27 cellular contexts compared by ENCODE assay signal in the genomic region with DNA sequence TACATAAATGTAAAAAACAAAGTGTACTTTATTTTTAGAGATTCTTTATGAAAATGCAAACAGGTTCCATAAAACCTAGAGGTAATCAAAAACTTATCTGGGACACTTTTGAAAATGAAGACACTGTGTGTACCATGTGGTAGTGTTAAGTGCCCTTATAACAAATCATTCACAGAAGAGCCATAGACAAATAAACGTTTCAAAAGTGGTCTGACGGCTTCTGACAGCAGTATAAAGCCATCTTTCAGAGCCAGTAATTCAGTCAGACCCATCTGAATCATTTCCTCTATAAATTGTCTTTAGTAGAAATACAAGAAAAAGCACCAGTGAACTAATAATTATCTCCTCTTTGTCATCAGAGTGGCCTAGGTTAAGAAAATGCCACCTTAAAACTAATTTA.
DNase-seq lines count a peak whose midpoint lies in the region; ATAC-seq and TF ChIP-seq lines count a peak whose summit lies in the region.
"Had no signal": no experiment of that assay in that cellular context is flagged by ENCODE, and none has a peak within 500 bp of the region (broad histone marks: within the 10 kb centered on the region; RNA-seq: fewer than 3 reads in every experiment).

No MANE protein-coding gene starts in this region.

- no peaks in the 10 kb centered on the region for H3K36me3 Mint-ChIP-seq in activated CD8-positive, alpha-beta T cell treated with anti-CD3 and anti-CD28 coated beads, Interleukin-2, amount 10 ng/mL, durations not matched to agents 7 days and 5 days (ENCODE audit: low read depth)

- H3K9me2 ChIP-seq in Loucy (replicated peaks; ENCODE audit: low read depth, low read length): no peaks in the 10 kb centered on the region

- H3K27me3 Mint-ChIP-seq in activated CD8-positive, alpha-beta T cell treated with anti-CD3 and anti-CD28 coated beads, Interleukin-2, amount 10 ng/mL, durations not matched to agents 7 days and 5 days (ENCODE audit: low read depth): no peaks in the 10 kb centered on the region
- H3K27me3 Mint-ChIP-seq: activated naive CD8-positive, alpha-beta T cell treated with anti-CD3 and anti-CD28 coated beads, Interleukin-2, amount 10 ng/mL, durations not matched to agents 7 days and 5 days; memory B cell; naive B cell had no signal

- H2AFZ ChIP-seq in Loucy (ENCODE audit: low read length): no peak overlapping the region

- ATAC-seq in activated CD8-positive, alpha-beta T cell treated with anti-CD3 and anti-CD28 coated beads, Interleukin-2, amount 10 ng/mL, durations not matched to agents 7 days and 5 days: no peak
- no peak for ATAC-seq in HG03280 (IDR thresholded peaks at IDR 0.05; ENCODE audit: unreplicated experiment)
- ATAC-seq: esophagus mucosa, gastrocnemius medialis had no signal

- H3K4me1 ChIP-seq in Loucy (ENCODE audit: insufficient read depth, low read length, poor library complexity, severe bottlenecking): peaks cover 8% of the 10 kb centered on the region
- H3K4me1 ChIP-seq: gastrocnemius medialis, Peyer's patch, vagina had no signal

- CTCF ChIA-PET in activated CD8-positive, alpha-beta T cell treated with anti-CD3 and anti-CD28 coated beads, Interleukin-2, amount 10 ng/mL, durations not matched to agents 7 days and 5 days (lab: Charles Lee): no interaction called here

- no peaks in the 10 kb centered on the region for H3K36me3 ChIP-seq in Loucy (ENCODE audit: insufficient read depth, low read length)
- H3K36me3 ChIP-seq: gastrocnemius medialis, Peyer's patch, thoracic aorta, WERI-Rb-1 had no signal

- no peaks in the 10 kb centered on the region for H3K79me2 ChIP-seq in Loucy (ENCODE audit: insufficient read depth, low read length)

- H4K20me1 ChIP-seq in Loucy (ENCODE audit: insufficient read depth, low read length, poor library complexity, severe bottlenecking): no peaks in the 10 kb centered on the region

- no peak overlapping the region for H3K4me3 Mint-ChIP-seq in activated CD8-positive, alpha-beta T cell treated with anti-CD3 and anti-CD28 coated beads, Interleukin-2, amount 10 ng/mL, durations not matched to agents 7 days and 5 days
- H3K4me3 Mint-ChIP-seq: activated naive CD8-positive, alpha-beta T cell treated with anti-CD3 and anti-CD28 coated beads, Interleukin-2, amount 10 ng/mL, durations not matched to agents 7 days and 5 days; memory B cell; naive B cell had no signal

- H3K9ac ChIP-seq in Loucy (ENCODE audit: low read depth, low read length, poor library complexity, severe bottlenecking): no peak overlapping the region

- POLR2A ChIA-PET in activated CD8-positive, alpha-beta T cell treated with anti-CD3 and anti-CD28 coated beads, Interleukin-2, amount 10 ng/mL, durations not matched to agents 7 days and 5 days (lab: Charles Lee): no interaction called here

- TF ChIP-seq CTCF in Loucy (conservative IDR thresholded peaks at IDR 0.05; ENCODE audit: low read length): no peak
- no peak for TF ChIP-seq CTCF in epithelial cell of esophagus (IDR thresholded peaks at IDR 0.05; ENCODE audit: insufficient read depth, low read depth, low read length, missing control alignments)

- no peaks in the 10 kb centered on the region for H3F3A ChIP-seq in Loucy (ENCODE audit: low read depth)

- H3K4me1 Mint-ChIP-seq in activated CD8-positive, alpha-beta T cell treated with anti-CD3 and anti-CD28 coated beads, Interleukin-2, amount 10 ng/mL, durations not matched to agents 7 days and 5 days (ENCODE audit: low read depth): peaks cover 4% of the 10 kb centered on the region
- H3K4me1 Mint-ChIP-seq: memory B cell had no signal

- H3K27ac Mint-ChIP-seq in activated CD8-positive, alpha-beta T cell treated with anti-CD3 and anti-CD28 coated beads, Interleukin-2, amount 10 ng/mL, durations not matched to agents 7 days and 5 days: no peak overlapping the region
- H3K27ac Mint-ChIP-seq: activated naive CD8-positive, alpha-beta T cell treated with anti-CD3 and anti-CD28 coated beads, Interleukin-2, amount 10 ng/mL, durations not matched to agents 7 days and 5 days; activated T-helper 2 cell treated with anti-CD3 and anti-CD28 coated beads, Interferon-gamma antibody, Interleukin-2, Interleukin-4, amounts not matched to agents 10 μg/mL and 5 μg/mL and 100 μg/mL, durations not matched to agents 14 hours and 24 hours and 36 hours; memory B cell; naive B cell had no signal

- H3K4me2 ChIP-seq in Loucy (ENCODE audit: low read depth, low read length, poor library complexity, severe bottlenecking): peak overlapping the region; percentile 46

- no peaks in the 10 kb centered on the region for H3K27me3 ChIP-seq in Loucy (ENCODE audit: insufficient read depth, low read length, poor library complexity, severe bottlenecking)
- H3K27me3 ChIP-seq: gastrocnemius medialis, Peyer's patch, vagina had no signal

- H3K4me3 ChIP-seq in Loucy (ENCODE audit: low read length, poor library complexity, severe bottlenecking) (no peak overlapping the region), epithelial cell of esophagus (ENCODE audit: low read length) (no peak overlapping the region)
- H3K4me3 ChIP-seq: gastrocnemius medialis, Peyer's patch, SK-N-MC, thoracic aorta, vagina had no signal

- H3K9me3 Mint-ChIP-seq in activated CD8-positive, alpha-beta T cell treated with anti-CD3 and anti-CD28 coated beads, Interleukin-2, amount 10 ng/mL, durations not matched to agents 7 days and 5 days (ENCODE audit: insufficient read depth): no peaks in the 10 kb centered on the region
- H3K9me3 Mint-ChIP-seq: activated naive CD8-positive, alpha-beta T cell treated with anti-CD3 and anti-CD28 coated beads, Interleukin-2, amount 10 ng/mL, durations not matched to agents 7 days and 5 days; memory B cell had no signal

- no peaks in the 10 kb centered on the region for H3K9me3 ChIP-seq in Loucy (ENCODE audit: insufficient read depth, low read depth, low read length)
- H3K9me3 ChIP-seq: gastrocnemius medialis, Peyer's patch, thoracic aorta, vagina had no signal

- peak; percentile 41 for DNase-seq in DMS153 (lab: John Stamatoyannopoulos, UW)
- peak; percentile 75 for DNase-seq in NCI-H510A treated with DMSO at 0.1 percent for 48 hours (lab: John Stamatoyannopoulos, UW)
- peak; percentile 31 for DNase-seq in epithelial cell of esophagus (ENCODE audit: low read depth)
- DNase-seq in mesenteric fat pad (ENCODE audit: low spot score): no peak
- DNase-seq in activated CD8-positive, alpha-beta T cell treated with anti-CD3 and anti-CD28 coated beads, Interleukin-2, amount 10 ng/mL, durations not matched to agents 7 days and 5 days: no peak
- no peak for DNase-seq in activated effector memory CD4-positive, alpha-beta T cell treated with Interleukin-2 at 50 U/mL for 16 hours
- DNase-seq: activated CD4-positive, alpha-beta T cell treated with anti-CD3 and anti-CD28 coated beads, Interleukin-2, amount 50 U/mL, for 1 hour; activated naive CD8-positive, alpha-beta T cell treated with anti-CD3 and anti-CD28 coated beads, Interleukin-2, amount 10 ng/mL, durations not matched to agents 7 days and 5 days; gastrocnemius medialis; GDM1; KBM-7; kidney; naive B cell; NCI-H2171; NK-92 treated with Interleukin-12 subunit alpha and Interleukin-12 subunit beta, amount 100 ng/mL, for 24 hours; Peyer's patch; stimulated activated CD4-positive, alpha-beta T cell treated with anti-CD3 and anti-CD28 coated beads, Interleukin-4, amount 100 ng/mL, for 1 hour; stimulated activated naive CD4-positive, alpha-beta T cell; WERI-Rb-1 had no signal

Comparison
In these comparisons a context has a peak if more than half of its experiments do, and no peak if none do; other contexts are left out.
1. DNase-seq: peak in DMS153 (single experiment), NCI-H510A treated with DMSO at 0.1 percent for 48 hours (single experiment) and epithelial cell of esophagus (single experiment); none in mesenteric fat pad (single experiment), activated CD8-positive, alpha-beta T cell treated with anti-CD3 and anti-CD28 coated beads, Interleukin-2, amount 10 ng/mL, durations not matched to agents 7 days and 5 days (single experiment) and activated effector memory CD4-positive, alpha-beta T cell treated with Interleukin-2 at 50 U/mL for 16 hours (single experiment).